ENCODE assay signal across 8 cellular contexts in the genomic region with DNA sequence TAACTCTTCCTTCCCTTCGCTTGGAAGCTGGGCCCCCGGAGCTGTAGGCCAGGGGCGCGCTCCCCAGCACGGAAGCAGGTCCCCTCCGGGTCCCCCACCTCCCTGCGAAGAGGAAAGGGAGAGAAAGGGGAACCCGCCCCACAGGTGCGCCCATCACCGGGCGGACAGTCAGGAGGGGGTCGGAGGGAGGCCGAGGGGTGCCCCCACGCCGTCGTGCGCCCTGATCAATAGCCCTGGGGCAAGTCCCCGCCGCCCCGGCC. TPM values are rescaled to one million over a fixed set of nuclear protein-coding genes. Genes with fewer than 3 reads are reported as not detected.
DNase-seq lines count a peak whose midpoint lies in the region; ATAC-seq lines count a peak whose summit lies in the region.

No MANE protein-coding gene starts in this region.

- H3K27ac Mint-ChIP-seq in IgD-negative memory B cell = no peak overlapping the region
- peak overlapping the region; percentile 82 for H3K27ac Mint-ChIP-seq in dendritic cell treated with granulocyte-macrophage colony-stimulating factor and Interleukin-4, amounts not matched to agents 40 ng/mL and 50 ng/mL, for 4 days
- H3K27ac Mint-ChIP-seq in natural killer cell treated with Interleukin-12 subunit alpha and Interleukin-12 subunit beta and Interleukin-15 and Interleukin-18, amount 100 ng/mL, for 72 hours = no peak overlapping the region

- peaks cover 44 to 55% (median 50%) of the 10 kb centered on the region in 11 experiments for H4K20me1 ChIP-seq in BLaER1 treated with 17β-estradiol and CSF1 and Interleukin-3, amounts not matched to agents 10 nM and 100 nM

- H3K36me3 ChIP-seq in BLaER1 treated with 17β-estradiol and CSF1 and Interleukin-3, amounts not matched to agents 10 nM and 100 nM = peaks cover 0 to 43% (median 5%) of the 10 kb centered on the region in 11 experiments; a peak in 11 of 22 replicates

- H3K4me3 ChIP-seq in BLaER1 treated with 17β-estradiol and CSF1 and Interleukin-3, amounts not matched to agents 10 nM and 100 nM = peak overlapping the region; percentile 87 to 98 (median 94)

- H3K27me3 Mint-ChIP-seq in IgD-negative memory B cell = peaks cover 1% of the 10 kb centered on the region
- peaks cover 6% of the 10 kb centered on the region for H3K27me3 Mint-ChIP-seq in dendritic cell treated with granulocyte-macrophage colony-stimulating factor and Interleukin-4, amounts not matched to agents 40 ng/mL and 50 ng/mL, for 4 days
- no peaks in the 10 kb centered on the region for H3K27me3 Mint-ChIP-seq in natural killer cell treated with Interleukin-12 subunit alpha and Interleukin-12 subunit beta and Interleukin-15 and Interleukin-18, amount 100 ng/mL, for 72 hours

- peak overlapping the region; percentile 93 to 100 (median 99) for H3K4me2 ChIP-seq in BLaER1 treated with 17β-estradiol and CSF1 and Interleukin-3, amounts not matched to agents 10 nM and 100 nM

- peak overlapping the region; percentile 92 to 97 (median 95) for H3K9ac ChIP-seq in BLaER1 treated with 17β-estradiol and CSF1 and Interleukin-3, amounts not matched to agents 10 nM and 100 nM

- H3K9me3 ChIP-seq in BLaER1 treated with 17β-estradiol and CSF1 and Interleukin-3, amounts not matched to agents 10 nM and 100 nM (replicated peaks in 1 of 11) = no peaks in the 10 kb centered on the region

- H3K4me1 ChIP-seq in BLaER1 treated with 17β-estradiol and CSF1 and Interleukin-3, amounts not matched to agents 10 nM and 100 nM = peaks cover 78 to 87% (median 85%) of the 10 kb centered on the region in 10 experiments

- H3K27ac ChIP-seq in BLaER1 treated with 17β-estradiol and CSF1 and Interleukin-3, amounts not matched to agents 10 nM and 100 nM = peak overlapping the region; percentile 91 to 98 (median 95)

- H3K27me3 ChIP-seq in BLaER1 treated with 17β-estradiol and CSF1 and Interleukin-3, amounts not matched to agents 10 nM and 100 nM = peaks cover 0 to 7% (median 0%) of the 10 kb centered on the region in 11 experiments; a peak in 1 of 22 replicates

- no peak for ATAC-seq in natural killer cell treated with Interleukin-12 subunit alpha and Interleukin-12 subunit beta and Interleukin-15 and Interleukin-18, amount 100 ng/mL, for 72 hours
- no peak for ATAC-seq in left colon

- H3K4me3 Mint-ChIP-seq in IgD-negative memory B cell = peak overlapping the region; percentile 76 to 90 (median 86)
- H3K4me3 Mint-ChIP-seq in dendritic cell treated with granulocyte-macrophage colony-stimulating factor and Interleukin-4, amounts not matched to agents 40 ng/mL and 50 ng/mL, for 4 days = peak overlapping the region; percentile 83
- peak overlapping the region; percentile 52 for H3K4me3 Mint-ChIP-seq in natural killer cell treated with Interleukin-12 subunit alpha and Interleukin-12 subunit beta and Interleukin-15 and Interleukin-18, amount 100 ng/mL, for 72 hours

- intact Hi-C loops in dendritic cell treated with granulocyte-macrophage colony-stimulating factor and Interleukin-4, amounts not matched to agents 40 ng/mL and 50 ng/mL, for 4 days (cut with micrococcal nuclease) = loop anchor here (5.0 kb wide), 1 partner anchor 41 kb away; no protein-coding TSS in a partner anchor
- intact Hi-C loops in left colon (cut with DNase I, micrococcal nuclease) = no loop called here

- peaks cover 5 to 7% (median 7%) of the 10 kb centered on the region in 3 donors for H3K4me1 Mint-ChIP-seq in IgD-negative memory B cell
- H3K4me1 Mint-ChIP-seq in dendritic cell treated with granulocyte-macrophage colony-stimulating factor and Interleukin-4, amounts not matched to agents 40 ng/mL and 50 ng/mL, for 4 days (ENCODE audit: low read depth) = peaks cover 61% of the 10 kb centered on the region
- peaks cover 0 to 3% of the 10 kb centered on the region in 2 donors for H3K4me1 Mint-ChIP-seq in natural killer cell treated with Interleukin-12 subunit alpha and Interleukin-12 subunit beta and Interleukin-15 and Interleukin-18, amount 100 ng/mL, for 72 hours (ENCODE audit: low read depth in 2 of 2)

- no peaks in the 10 kb centered on the region for H3K9me3 Mint-ChIP-seq in IgD-negative memory B cell
- H3K9me3 Mint-ChIP-seq in dendritic cell treated with granulocyte-macrophage colony-stimulating factor and Interleukin-4, amounts not matched to agents 40 ng/mL and 50 ng/mL, for 4 days = no peaks in the 10 kb centered on the region
- no peaks in the 10 kb centered on the region for H3K9me3 Mint-ChIP-seq in natural killer cell treated with Interleukin-12 subunit alpha and Interleukin-12 subunit beta and Interleukin-15 and Interleukin-18, amount 100 ng/mL, for 72 hours

- DNase-seq in natural killer cell treated with Interleukin-12 subunit alpha and Interleukin-12 subunit beta and Interleukin-15 and Interleukin-18, amount 100 ng/mL, for 72 hours (ENCODE audit: low spot score) = no peak
- DNase-seq in cortex of kidney (lab: John Stamatoyannopoulos, UW) (no peak), left colon (no peak), GDM1 (lab: John Stamatoyannopoulos, UW) (no peak), cerebellar cortex (ENCODE audit: low spot score) (no peak)

- H3K36me3 Mint-ChIP-seq in IgD-negative memory B cell = no peaks in the 10 kb centered on the region
- H3K36me3 Mint-ChIP-seq in dendritic cell treated with granulocyte-macrophage colony-stimulating factor and Interleukin-4, amounts not matched to agents 40 ng/mL and 50 ng/mL, for 4 days (ENCODE audit: low read depth) = peaks cover 26% of the 10 kb centered on the region
- H3K36me3 Mint-ChIP-seq in natural killer cell treated with Interleukin-12 subunit alpha and Interleukin-12 subunit beta and Interleukin-15 and Interleukin-18, amount 100 ng/mL, for 72 hours = no peaks in the 10 kb centered on the region

RNA-seq across cellular contexts. Expression of a gene that starts 0.8 kb away (rescaled TPM):
- 42.0 TPM for polyA plus RNA-seq in IgD-negative memory B cell
- 1 to 10 TPM; 6.1 to 8.9 TPM for total RNA-seq in natural killer cell treated with Interleukin-12 subunit alpha and Interleukin-12 subunit beta and Interleukin-15 and Interleukin-18, amount 100 ng/mL, for 72 hours
- 100 to 1,000 TPM; 152 to 211 TPM for total RNA-seq in left colon

RNA-seq across cellular contexts. Expression of a gene that starts 23.7 kb away (rescaled TPM):
- not detected for polyA plus RNA-seq in IgD-negative memory B cell
- total RNA-seq in natural killer cell treated with Interleukin-12 subunit alpha and Interleukin-12 subunit beta and Interleukin-15 and Interleukin-18, amount 100 ng/mL, for 72 hours = under 1 TPM; 0.36 to 0.52 TPM
- total RNA-seq in left colon = 10 to 100 TPM; 14.3 to 17.2 TPM

RNA-seq across cellular contexts. Expression of a gene that starts 25.9 kb away (rescaled TPM):
- 0.90 TPM for polyA plus RNA-seq in IgD-negative memory B cell
- not detected for total RNA-seq in natural killer cell treated with Interleukin-12 subunit alpha and Interleukin-12 subunit beta and Interleukin-15 and Interleukin-18, amount 100 ng/mL, for 72 hours
- total RNA-seq in left colon = 1 to 10 TPM; 1.3 to 2.1 TPM

RNA-seq across cellular contexts. Expression of a gene that starts 56.3 kb away (rescaled TPM):
- polyA plus RNA-seq in IgD-negative memory B cell = 68.0 TPM
- under 1 TPM; 0.21 to 0.45 TPM for total RNA-seq in natural killer cell treated with Interleukin-12 subunit alpha and Interleukin-12 subunit beta and Interleukin-15 and Interleukin-18, amount 100 ng/mL, for 72 hours
- total RNA-seq in left colon = 1 to 10 TPM; 1.2 to 2.4 TPM

Comparison
In these comparisons a context has a peak if more than half of its experiments do, and no peak if none do; other contexts are left out.
1. RNA of a gene that starts 0.8 kb away (total RNA-seq): 152 to 211 TPM in left colon; 6.1 to 8.9 TPM in natural killer cell treated with Interleukin-12 subunit alpha and Interleukin-12 subunit beta and Interleukin-15 and Interleukin-18, amount 100 ng/mL, for 72 hours; every median in the first group is over 10 times any median in the second.
2. RNA of a gene that starts 23.7 kb away (total RNA-seq): 14.3 to 17.2 TPM in left colon; 0.36 to 0.52 TPM in natural killer cell treated with Interleukin-12 subunit alpha and Interleukin-12 subunit beta and Interleukin-15 and Interleukin-18, amount 100 ng/mL, for 72 hours; every median in the first group is over 10 times any median in the second.
3. Peak in every context shown above with its lines, with median percentiles within 50 percentile points of each other: H3K4me3 Mint-ChIP-seq.